In the genomic region with DNA sequence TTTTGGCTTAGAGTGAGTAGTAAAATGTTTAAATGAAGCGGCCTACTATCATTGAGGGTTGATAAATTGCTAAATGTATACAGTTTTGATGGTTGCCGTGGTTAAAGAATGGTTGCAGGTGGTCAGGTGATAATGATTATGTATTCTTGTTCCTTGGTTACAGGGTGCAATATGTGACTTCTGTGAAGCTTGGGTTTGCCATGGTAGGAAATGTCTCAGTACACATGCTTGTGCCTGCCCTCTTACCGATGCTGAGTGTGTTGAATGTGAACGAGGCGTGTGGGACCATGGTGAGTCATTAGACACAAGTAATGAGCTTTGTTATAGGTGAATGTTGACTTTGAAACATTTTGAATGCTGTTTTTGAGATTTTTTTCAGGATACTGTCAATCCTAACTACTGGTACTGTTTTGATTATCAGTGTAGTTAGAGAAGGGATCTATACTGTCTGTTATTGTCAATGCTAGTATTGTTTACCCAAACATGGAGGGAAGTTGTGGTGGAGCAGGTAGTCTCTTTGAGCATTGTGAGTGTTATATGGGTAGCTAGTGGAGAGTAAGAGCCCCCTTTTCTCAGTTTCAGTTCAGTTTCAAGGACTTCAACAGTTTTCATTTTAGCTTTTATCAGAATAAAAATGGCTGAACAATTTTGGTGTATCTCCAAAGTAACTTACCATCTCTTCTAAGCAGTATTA, we compare ENCODE assay signal across 13 cellular contexts. TPM values are rescaled to one million over a fixed set of nuclear protein-coding genes. Genes with fewer than 3 reads are reported as not detected.
DNase-seq lines count a peak whose midpoint lies in the region; ATAC-seq lines count a peak whose summit lies in the region.
"Had no signal": no experiment of that assay in that cellular context is flagged by ENCODE, and none has a peak within 500 bp of the region (broad histone marks: within the 10 kb centered on the region; RNA-seq: fewer than 3 reads in every experiment).

No MANE protein-coding gene starts in this region.

- H3K4me1 Mint-ChIP-seq in activated CD8-positive, alpha-beta T cell treated with anti-CD3 and anti-CD28 coated beads, Interleukin-2, amount 10 ng/mL, durations not matched to agents 7 days and 5 days (ENCODE audit: low read depth) = peaks cover 15% of the 10 kb centered on the region
- H3K4me1 Mint-ChIP-seq in activated T-helper 1 cell treated with anti-CD3 and anti-CD28 coated beads, Interleukin-12 subunit alpha, Interleukin-12 subunit beta, Interleukin-2, Interleukin-4 antibody, amounts not matched to agents 30 ng/mL and 10 ng/mL and 1 ng/mL, durations not matched to agents 14 hours and 24 hours and 36 hours (ENCODE audit: low read depth) = peaks cover 24% of the 10 kb centered on the region
- peaks cover 9% of the 10 kb centered on the region for H3K4me1 Mint-ChIP-seq in activated CD4-positive, alpha-beta memory T cell treated with anti-CD3 and anti-CD28 coated beads for 36 hours (ENCODE audit: low read depth)

- no peak for DNase-seq in activated CD8-positive, alpha-beta T cell treated with anti-CD3 and anti-CD28 coated beads, Interleukin-2, amount 10 ng/mL, durations not matched to agents 7 days and 5 days
- no peak for DNase-seq in activated T-helper 1 cell treated with anti-CD3 and anti-CD28 coated beads, Interleukin-12 subunit alpha, Interleukin-12 subunit beta, Interleukin-2, Interleukin-4 antibody, amounts not matched to agents 30 ng/mL and 10 ng/mL and 1 ng/mL, durations not matched to agents 14 hours and 24 hours and 36 hours (ENCODE audit: low spot score)
- DNase-seq in activated CD4-positive, alpha-beta memory T cell treated with anti-CD3 and anti-CD28 coated beads for 36 hours = no peak
- DNase-seq in epidermal melanocyte (ENCODE audit: insufficient read length, low spot score) (no peak), NCI-H1105 treated with DMSO at 0.1 percent for 48 hours (lab: John Stamatoyannopoulos, UW) (no peak)
- DNase-seq: anterior cingulate cortex, dorsolateral prefrontal cortex, gastrocnemius medialis had no signal

- intact Hi-C loops in activated T-helper 1 cell treated with anti-CD3 and anti-CD28 coated beads, Interleukin-12 subunit alpha, Interleukin-12 subunit beta, Interleukin-2, Interleukin-4 antibody, amounts not matched to agents 30 ng/mL and 10 ng/mL and 1 ng/mL, durations not matched to agents 14 hours and 24 hours and 36 hours (cut with micrococcal nuclease) = loop anchor here (10.0 kb wide), 1 partner anchor 1615 kb away; a partner anchor contains a TSS
- intact Hi-C loops in activated CD4-positive, alpha-beta memory T cell treated with anti-CD3 and anti-CD28 coated beads for 36 hours (cut with micrococcal nuclease) = no loop called here

- POLR2A ChIA-PET in activated CD8-positive, alpha-beta T cell treated with anti-CD3 and anti-CD28 coated beads, Interleukin-2, amount 10 ng/mL, durations not matched to agents 7 days and 5 days (lab: Charles Lee) = no interaction called here
- POLR2A ChIA-PET in activated CD4-positive, alpha-beta memory T cell treated with anti-CD3 and anti-CD28 coated beads for 36 hours (lab: Charles Lee) = no interaction called here

- no peak overlapping the region for H3K4me3 Mint-ChIP-seq in activated CD8-positive, alpha-beta T cell treated with anti-CD3 and anti-CD28 coated beads, Interleukin-2, amount 10 ng/mL, durations not matched to agents 7 days and 5 days
- no peak overlapping the region for H3K4me3 Mint-ChIP-seq in activated T-helper 1 cell treated with anti-CD3 and anti-CD28 coated beads, Interleukin-12 subunit alpha, Interleukin-12 subunit beta, Interleukin-2, Interleukin-4 antibody, amounts not matched to agents 30 ng/mL and 10 ng/mL and 1 ng/mL, durations not matched to agents 14 hours and 24 hours and 36 hours
- no peak overlapping the region for H3K4me3 Mint-ChIP-seq in activated CD4-positive, alpha-beta memory T cell treated with anti-CD3 and anti-CD28 coated beads for 36 hours
- H3K4me3 Mint-ChIP-seq: natural killer cell treated with Interleukin-12 subunit alpha and Interleukin-12 subunit beta and Interleukin-15 and Interleukin-18, amount 100 ng/mL, for 72 hours; T-helper 1 cell treated with Interleukin-12 subunit alpha and Interleukin-12 subunit beta and Interleukin-4 antibody, amounts not matched to agents 30 μg/mL and 1 μg/mL, for 36 hours had no signal

- CTCF ChIA-PET in activated CD8-positive, alpha-beta T cell treated with anti-CD3 and anti-CD28 coated beads, Interleukin-2, amount 10 ng/mL, durations not matched to agents 7 days and 5 days (lab: Charles Lee) = interaction anchor here (0.8 kb wide), 1 partner anchor 16 kb away, joined by 3 read pairs; no protein-coding TSS in a partner anchor
- CTCF ChIA-PET in activated CD4-positive, alpha-beta memory T cell treated with anti-CD3 and anti-CD28 coated beads for 36 hours (lab: Charles Lee) = no interaction called here

- H3K27ac Mint-ChIP-seq in activated CD8-positive, alpha-beta T cell treated with anti-CD3 and anti-CD28 coated beads, Interleukin-2, amount 10 ng/mL, durations not matched to agents 7 days and 5 days = peak overlapping the region; percentile 16
- no peak overlapping the region for H3K27ac Mint-ChIP-seq in activated T-helper 1 cell treated with anti-CD3 and anti-CD28 coated beads, Interleukin-12 subunit alpha, Interleukin-12 subunit beta, Interleukin-2, Interleukin-4 antibody, amounts not matched to agents 30 ng/mL and 10 ng/mL and 1 ng/mL, durations not matched to agents 14 hours and 24 hours and 36 hours
- H3K27ac Mint-ChIP-seq in activated CD4-positive, alpha-beta memory T cell treated with anti-CD3 and anti-CD28 coated beads for 36 hours = no peak overlapping the region
- H3K27ac Mint-ChIP-seq: natural killer cell treated with Interleukin-12 subunit alpha and Interleukin-12 subunit beta and Interleukin-15 and Interleukin-18, amount 100 ng/mL, for 72 hours; T-helper 1 cell treated with Interleukin-12 subunit alpha and Interleukin-12 subunit beta and Interleukin-4 antibody, amounts not matched to agents 30 μg/mL and 1 μg/mL, for 36 hours had no signal

- no peaks in the 10 kb centered on the region for H3K27me3 Mint-ChIP-seq in activated CD8-positive, alpha-beta T cell treated with anti-CD3 and anti-CD28 coated beads, Interleukin-2, amount 10 ng/mL, durations not matched to agents 7 days and 5 days (ENCODE audit: low read depth)
- no peaks in the 10 kb centered on the region for H3K27me3 Mint-ChIP-seq in activated T-helper 1 cell treated with anti-CD3 and anti-CD28 coated beads, Interleukin-12 subunit alpha, Interleukin-12 subunit beta, Interleukin-2, Interleukin-4 antibody, amounts not matched to agents 30 ng/mL and 10 ng/mL and 1 ng/mL, durations not matched to agents 14 hours and 24 hours and 36 hours (ENCODE audit: insufficient read depth)
- H3K27me3 Mint-ChIP-seq in activated CD4-positive, alpha-beta memory T cell treated with anti-CD3 and anti-CD28 coated beads for 36 hours = no peaks in the 10 kb centered on the region
- H3K27me3 Mint-ChIP-seq: natural killer cell treated with Interleukin-12 subunit alpha and Interleukin-12 subunit beta and Interleukin-15 and Interleukin-18, amount 100 ng/mL, for 72 hours had no signal

- H3K36me3 Mint-ChIP-seq in activated CD8-positive, alpha-beta T cell treated with anti-CD3 and anti-CD28 coated beads, Interleukin-2, amount 10 ng/mL, durations not matched to agents 7 days and 5 days (ENCODE audit: low read depth) = peaks cover 68% of the 10 kb centered on the region
- peaks cover 57% of the 10 kb centered on the region for H3K36me3 Mint-ChIP-seq in activated T-helper 1 cell treated with anti-CD3 and anti-CD28 coated beads, Interleukin-12 subunit alpha, Interleukin-12 subunit beta, Interleukin-2, Interleukin-4 antibody, amounts not matched to agents 30 ng/mL and 10 ng/mL and 1 ng/mL, durations not matched to agents 14 hours and 24 hours and 36 hours (ENCODE audit: low read depth)
- H3K36me3 Mint-ChIP-seq in activated CD4-positive, alpha-beta memory T cell treated with anti-CD3 and anti-CD28 coated beads for 36 hours = peaks cover 57% of the 10 kb centered on the region

- no peaks in the 10 kb centered on the region for H3K9me3 Mint-ChIP-seq in activated CD8-positive, alpha-beta T cell treated with anti-CD3 and anti-CD28 coated beads, Interleukin-2, amount 10 ng/mL, durations not matched to agents 7 days and 5 days (ENCODE audit: insufficient read depth)
- no peaks in the 10 kb centered on the region for H3K9me3 Mint-ChIP-seq in activated T-helper 1 cell treated with anti-CD3 and anti-CD28 coated beads, Interleukin-12 subunit alpha, Interleukin-12 subunit beta, Interleukin-2, Interleukin-4 antibody, amounts not matched to agents 30 ng/mL and 10 ng/mL and 1 ng/mL, durations not matched to agents 14 hours and 24 hours and 36 hours
- no peaks in the 10 kb centered on the region for H3K9me3 Mint-ChIP-seq in activated CD4-positive, alpha-beta memory T cell treated with anti-CD3 and anti-CD28 coated beads for 36 hours
- H3K9me3 Mint-ChIP-seq: natural killer cell treated with Interleukin-12 subunit alpha and Interleukin-12 subunit beta and Interleukin-15 and Interleukin-18, amount 100 ng/mL, for 72 hours; T-helper 1 cell treated with Interleukin-12 subunit alpha and Interleukin-12 subunit beta and Interleukin-4 antibody, amounts not matched to agents 30 μg/mL and 1 μg/mL, for 36 hours had no signal

- ATAC-seq in GM18508 (IDR thresholded peaks at IDR 0.05; ENCODE audit: insufficient read depth, unreplicated experiment) (peak; percentile 69), GM19455 (IDR thresholded peaks at IDR 0.05; ENCODE audit: unreplicated experiment) (peak; percentile 65), HG02970 (IDR thresholded peaks at IDR 0.05; ENCODE audit: low FRiP score, unreplicated experiment) (peak; percentile 71)
- ATAC-seq in activated CD8-positive, alpha-beta T cell treated with anti-CD3 and anti-CD28 coated beads, Interleukin-2, amount 10 ng/mL, durations not matched to agents 7 days and 5 days = peak; percentile 42
- ATAC-seq: gastrocnemius medialis; natural killer cell treated with Interleukin-12 subunit alpha and Interleukin-12 subunit beta and Interleukin-15 and Interleukin-18, amount 100 ng/mL, for 72 hours had no signal

RNA-seq across cellular contexts. Expression of a gene that starts 8.9 kb away (rescaled TPM):
- total RNA-seq in activated CD8-positive, alpha-beta T cell treated with anti-CD3 and anti-CD28 coated beads, Interleukin-2, amount 10 ng/mL, durations not matched to agents 7 days and 5 days = 10 to 100 TPM; 37.1 to 42.7 TPM
- total RNA-seq in activated T-helper 1 cell treated with anti-CD3 and anti-CD28 coated beads, Interleukin-12 subunit alpha, Interleukin-12 subunit beta, Interleukin-2, Interleukin-4 antibody, amounts not matched to agents 30 ng/mL and 10 ng/mL and 1 ng/mL, durations not matched to agents 14 hours and 24 hours and 36 hours = 57.8 and 62.9 TPM in 2 replicates
- total RNA-seq in activated CD4-positive, alpha-beta memory T cell treated with anti-CD3 and anti-CD28 coated beads for 36 hours = 10 to 100 TPM; 60.3 to 62.6 TPM
